14 cellular contexts compared by ENCODE assay signal in the genomic region with DNA sequence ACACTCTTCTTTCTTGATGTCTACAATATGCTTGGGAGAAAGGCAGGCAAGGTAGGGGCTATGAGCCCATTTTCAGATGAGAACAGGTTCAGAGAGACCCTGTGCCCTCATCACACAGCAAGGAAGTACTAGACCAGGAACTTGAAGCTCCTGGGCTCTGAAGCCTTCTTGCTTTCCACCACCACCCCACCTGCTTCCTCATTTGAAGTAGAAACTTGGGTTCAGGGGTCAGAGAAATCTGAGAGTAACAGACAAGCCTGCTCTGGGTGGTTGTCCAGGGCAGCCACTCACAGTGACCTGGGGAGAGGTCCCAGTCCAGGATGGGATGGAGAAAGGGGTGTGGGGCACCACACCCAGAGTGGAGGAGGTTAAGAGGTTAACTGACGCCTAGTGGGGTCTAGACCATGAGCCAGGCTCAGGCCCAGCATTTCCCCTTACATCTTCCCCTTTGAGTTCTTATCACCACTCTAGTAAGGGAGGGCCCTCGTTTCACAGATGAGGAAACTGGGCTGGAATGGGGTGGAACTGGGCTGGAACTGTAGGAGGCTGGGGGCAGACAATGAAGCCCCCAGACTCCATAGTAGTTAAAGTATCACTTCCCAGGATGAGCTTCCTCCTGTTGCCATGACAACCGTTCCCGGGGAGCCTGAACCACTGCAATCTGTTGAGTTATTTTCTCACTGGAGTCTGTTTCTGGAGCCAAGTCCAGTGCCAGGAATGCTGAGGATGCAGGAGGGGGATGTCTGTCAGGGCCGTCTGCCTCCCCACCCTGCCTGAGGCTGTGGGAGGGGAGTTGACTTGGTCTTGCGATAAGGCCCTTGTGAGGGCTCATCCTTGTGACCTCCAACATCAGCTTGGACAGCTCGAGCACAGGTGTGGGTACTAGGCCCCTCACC. TPM values are rescaled to one million over a fixed set of nuclear protein-coding genes. Genes with fewer than 3 reads are reported as not detected.
DNase-seq lines count a peak whose midpoint lies in the region; ATAC-seq and TF ChIP-seq lines count a peak whose summit lies in the region.
"Had no signal": no experiment of that assay in that cellular context is flagged by ENCODE, and none has a peak within 500 bp of the region (broad histone marks: within the 10 kb centered on the region; RNA-seq: fewer than 3 reads in every experiment).

No MANE protein-coding gene starts in this region.

- H3K4me3 ChIP-seq in right cardiac atrium (ENCODE audit: low read length) (no peak overlapping the region), aorta (ENCODE audit: low read length in 2 of 2) (no peak overlapping the region), ovary (no peak overlapping the region), uterus (no peak overlapping the region)
- H3K4me3 ChIP-seq: gastrocnemius medialis, thoracic aorta had no signal

- no peak overlapping the region for H3K4me3 Mint-ChIP-seq in immature natural killer cell
- H3K4me3 Mint-ChIP-seq: activated CD4-positive, alpha-beta memory T cell treated with anti-CD3 and anti-CD28 coated beads, Interleukin-2, amount 10 ng/mL, durations not matched to agents 7 days and 5 days had no signal

- H3K27me3 Mint-ChIP-seq in immature natural killer cell (ENCODE audit: low read depth in 3 of 3), result peaks cover 4 to 16% (median 5%) of the 10 kb centered on the region in 3 donors

- no peak for TF ChIP-seq POLR2A in ovary (IDR thresholded peaks at IDR 0.05)
- TF ChIP-seq POLR2A in uterus (IDR thresholded peaks at IDR 0.05), result no peak

- intact Hi-C loops in right cardiac atrium (cut with DNase I) (loop anchor here (2.0 to 10.0 kb wide), 4 partner anchors 107 to 237 kb away; no protein-coding TSS in a partner anchor), cardiac septum (cut with DNase I) (no loop called here), aorta (cut with DNase I) (loop anchor here in 1 of 2 donors (2.0 kb wide), 1 partner anchor 145 kb away; no protein-coding TSS in a partner anchor), ovary (cut with DNase I) (loop anchor here in 3 of 4 donors (2.0 to 10.0 kb wide), 5 partner anchors 57 to 557 kb away; no protein-coding TSS in a partner anchor), uterus (cut with DNase I; ENCODE audit: low total_unique reads) (no loop called here)

- 35% methylated on average over 7 of the region's 7 CpGs for whole genome bisulfite sequencing in right cardiac atrium
- WGBS in aorta, 2 donors, result 47 to 50% methylated on average over 7 of the region's 7 CpGs
- 25 to 26% (median 26%) methylated on average over 7 of the region's 7 CpGs for WGBS in ovary, 3 donors

- DNase-seq in right cardiac atrium (peak in 2 of 3 donors; percentile 26 to 40), cardiac septum (ENCODE audit: low spot score) (no peak), OCI-M1 (lab: John Stamatoyannopoulos, UW) (peak; percentile 60), immature natural killer cell (no peak), aorta (peak; percentile 44 to 56), ovary (no peak), NCI-H774 (lab: John Stamatoyannopoulos, UW) (no peak), uterus (no peak)
- DNase-seq: activated CD4-positive, alpha-beta memory T cell treated with anti-CD3 and anti-CD28 coated beads, Interleukin-2, amount 10 ng/mL, durations not matched to agents 7 days and 5 days; gastrocnemius medialis; NCI-H345 had no signal

- no peaks in the 10 kb centered on the region for H3K36me3 Mint-ChIP-seq in immature natural killer cell
- H3K36me3 Mint-ChIP-seq: activated naive CD4-positive, alpha-beta T cell treated with anti-CD3 and anti-CD28 coated beads, Interleukin-2, amount 50 U/mL, for 72 hours had no signal

- H3K27ac ChIP-seq in right cardiac atrium (ENCODE audit: low read length) (no peak overlapping the region), aorta (ENCODE audit: low read depth in 1 of 2, low read length in 2 of 2) (no peak overlapping the region), ovary (no peak overlapping the region), uterus (no peak overlapping the region)
- H3K27ac ChIP-seq: gastrocnemius medialis, thoracic aorta had no signal

- no peaks in the 10 kb centered on the region for H3K27me3 ChIP-seq in right cardiac atrium (ENCODE audit: control insufficient read depth, insufficient read depth)
- no peaks in the 10 kb centered on the region for H3K27me3 ChIP-seq in aorta (ENCODE audit: control insufficient read depth in 1 of 2, insufficient read depth in 2 of 2, low read length in 1 of 2)
- no peaks in the 10 kb centered on the region for H3K27me3 ChIP-seq in ovary
- no peaks in the 10 kb centered on the region for H3K27me3 ChIP-seq in uterus

- no peaks in the 10 kb centered on the region for H3K4me1 Mint-ChIP-seq in immature natural killer cell
- H3K4me1 Mint-ChIP-seq: activated CD4-positive, alpha-beta memory T cell treated with anti-CD3 and anti-CD28 coated beads, Interleukin-2, amount 10 ng/mL, durations not matched to agents 7 days and 5 days had no signal

- H3K9me3 ChIP-seq in right cardiac atrium (ENCODE audit: control insufficient read depth, low read length), result no peaks in the 10 kb centered on the region
- H3K9me3 ChIP-seq in aorta (ENCODE audit: control insufficient read depth, low read length), result no peaks in the 10 kb centered on the region
- H3K9me3 ChIP-seq in ovary, result no peaks in the 10 kb centered on the region
- no peaks in the 10 kb centered on the region for H3K9me3 ChIP-seq in uterus
- H3K9me3 ChIP-seq: gastrocnemius medialis, thoracic aorta had no signal

- H3K4me1 ChIP-seq in right cardiac atrium (ENCODE audit: control insufficient read depth, insufficient read depth, low read length) (peaks cover 6% of the 10 kb centered on the region), aorta (ENCODE audit: control insufficient read depth in 1 of 2, insufficient read depth in 2 of 2, low read length in 2 of 2) (no peaks in the 10 kb centered on the region), ovary (ENCODE audit: insufficient read depth) (peaks cover 11% of the 10 kb centered on the region), uterus (no peaks in the 10 kb centered on the region)
- H3K4me1 ChIP-seq: gastrocnemius medialis had no signal

- no peaks in the 10 kb centered on the region for H3K9me3 Mint-ChIP-seq in immature natural killer cell
- H3K9me3 Mint-ChIP-seq: activated CD4-positive, alpha-beta memory T cell treated with anti-CD3 and anti-CD28 coated beads, Interleukin-2, amount 10 ng/mL, durations not matched to agents 7 days and 5 days; activated naive CD4-positive, alpha-beta T cell treated with anti-CD3 and anti-CD28 coated beads, Interleukin-2, amount 50 U/mL, for 72 hours had no signal

- TF ChIP-seq EP300 in ovary (IDR thresholded peaks at IDR 0.05), result no peak

- peak overlapping the region in 4 of 6 donors; percentile 30 to 68 (median 49) for H3K27ac Mint-ChIP-seq in immature natural killer cell
- H3K27ac Mint-ChIP-seq: activated CD4-positive, alpha-beta memory T cell treated with anti-CD3 and anti-CD28 coated beads, Interleukin-2, amount 10 ng/mL, durations not matched to agents 7 days and 5 days; activated naive CD4-positive, alpha-beta T cell treated with anti-CD3 and anti-CD28 coated beads, Interleukin-2, amount 50 U/mL, for 72 hours had no signal

- TF ChIP-seq CTCF in ovary (IDR thresholded peaks at IDR 0.05) (no peak), uterus (IDR thresholded peaks at IDR 0.05) (no peak)

- H3K36me3 ChIP-seq in aorta (ENCODE audit: control insufficient read depth in 1 of 2, insufficient read depth in 2 of 2, low read length in 1 of 2), result no peaks in the 10 kb centered on the region
- no peaks in the 10 kb centered on the region for H3K36me3 ChIP-seq in ovary
- H3K36me3 ChIP-seq in uterus, result no peaks in the 10 kb centered on the region
- H3K36me3 ChIP-seq: gastrocnemius medialis, thoracic aorta had no signal

- ATAC-seq in right cardiac atrium (no peak), aorta (ENCODE audit: low FRiP score) (no peak)
- ATAC-seq: activated naive CD4-positive, alpha-beta T cell treated with anti-CD3 and anti-CD28 coated beads, Interleukin-2, amount 50 U/mL, for 72 hours; gastrocnemius medialis had no signal

RNA-seq across cellular contexts. Expression of gene PHF12, which starts 16.2 kb away (rescaled TPM):
- total RNA-seq in right cardiac atrium (10 to 100 TPM; 20.8 to 25.4 (median 24.2) TPM), cardiac septum (20.4 TPM), aorta (10 to 100 TPM; 30.5 to 47.0 TPM), ovary (10 to 100 TPM; 39.8 to 62.7 (median 48.8) TPM), uterus (10 to 100 TPM; 22.1 to 78.4 (median 55.2) TPM)
- polyA plus RNA-seq in right cardiac atrium (10.8 TPM), immature natural killer cell (10 to 100 TPM in 1 of 3 donors, 1 to 10 TPM in 2; 1.2 to 15.3 (median 3.9) TPM), aorta (10 to 100 TPM; 10.1 to 29.4 TPM), ovary (10 to 100 TPM; 22.7 to 28.1 TPM)

RNA-seq across cellular contexts. Expression of gene SEZ6, which starts 38.3 kb away (rescaled TPM):
- total RNA-seq in right cardiac atrium (not detected), cardiac septum (not detected), aorta (not detected), ovary (not detected), uterus (under 1 TPM in 1 of 4 donors, not detected in 3; 0.07 TPM)
- polyA plus RNA-seq in right cardiac atrium (not detected), immature natural killer cell (1 to 10 TPM in 1 of 3 donors, under 1 TPM in 2; 0.71 to 3.8 (median 0.86) TPM), aorta (not detected), ovary (not detected)
- total RNA-seq: activated CD4-positive, alpha-beta memory T cell treated with anti-CD3 and anti-CD28 coated beads, Interleukin-2, amount 10 ng/mL, durations not matched to agents 7 days and 5 days; gastrocnemius medialis; liver; thoracic aorta had no signal

Comparison
In these comparisons a context has a peak if more than half of its experiments do, and no peak if none do; other contexts are left out.
1. DNase-seq: peak in right cardiac atrium (2 of 3), OCI-M1 (single experiment) and aorta (2 of 2); none in cardiac septum (single experiment), immature natural killer cell (0 of 3), ovary (0 of 5), NCI-H774 (single experiment) and uterus (0 of 2).
2. intact Hi-C loops: an anchor here in right cardiac atrium (2.0 to 10.0 kb wide) and ovary (2.0 to 10.0 kb wide); none called in cardiac septum and uterus.